In genomic region chr6:132733288-132733687, GRCh38 we compare ENCODE assay signal across 20 cellular contexts. TPM values are rescaled to one million over a fixed set of nuclear protein-coding genes. Genes with fewer than 3 reads are reported as not detected.
DNase-seq lines count a peak whose midpoint lies in the region; ATAC-seq and TF ChIP-seq lines count a peak whose summit lies in the region.
"Had no signal": no experiment of that assay in that cellular context is flagged by ENCODE, and none has a peak within 500 bp of the region (broad histone marks: within the 10 kb centered on the region; RNA-seq: fewer than 3 reads in every experiment).

No MANE protein-coding gene starts in this region.

- peaks cover 3% of the 10 kb centered on the region for H3K9me3 Mint-ChIP-seq in Calu3 (ENCODE audit: low read depth, unreplicated experiment)
- peaks cover 0 to 8% (median 3%) of the 10 kb centered on the region in 11 donors for H3K9me3 Mint-ChIP-seq in naive thymus-derived CD4-positive, alpha-beta T cell

- peak overlapping the region; percentile 53 for H3K27ac Mint-ChIP-seq in Calu3 (ENCODE audit: unreplicated experiment)
- no peak overlapping the region for H3K27ac Mint-ChIP-seq in naive thymus-derived CD4-positive, alpha-beta T cell
- H3K27ac Mint-ChIP-seq: CD8-positive, alpha-beta memory T cell; T-cell had no signal

- H3K4me3 ChIP-seq in naive thymus-derived CD4-positive, alpha-beta T cell (ENCODE audit: low read length): no peak overlapping the region
- H3K4me3 ChIP-seq: GM23248 had no signal

- no peak for TF ChIP-seq CTCF in Calu3 (IDR thresholded peaks at IDR 0.05; ENCODE audit: unreplicated experiment)

- H3K4me1 Mint-ChIP-seq in Calu3 (ENCODE audit: low read depth, unreplicated experiment): peaks cover 62% of the 10 kb centered on the region
- H3K4me1 Mint-ChIP-seq in naive thymus-derived CD4-positive, alpha-beta T cell: peaks cover 3 to 27% (median 13%) of the 10 kb centered on the region in 7 donors

- ATAC-seq in naive thymus-derived CD4-positive, alpha-beta T cell: peak; percentile 62
- ATAC-seq in GM21367 (IDR thresholded peaks at IDR 0.05; ENCODE audit: unreplicated experiment) (no peak), HG03045 (IDR thresholded peaks at IDR 0.05; ENCODE audit: unreplicated experiment) (no peak)
- ATAC-seq: T-cell had no signal

- no peak overlapping the region for H3K4me3 Mint-ChIP-seq in Calu3 (ENCODE audit: low read depth, unreplicated experiment)
- H3K4me3 Mint-ChIP-seq in naive thymus-derived CD4-positive, alpha-beta T cell: no peak overlapping the region
- H3K4me3 Mint-ChIP-seq: CD8-positive, alpha-beta memory T cell; T-cell had no signal

- no TSS peak for BruUV-seq in Calu3 (replicated peaks; lab: Mats Ljungman, UMichigan)

- CTCF ChIA-PET in Calu3 (lab: Charles Lee): no interaction called here
- CTCF ChIA-PET in naive thymus-derived CD4-positive, alpha-beta T cell (lab: Charles Lee): interaction anchor here (0.7 kb wide), 1 partner anchor 17 kb away, joined by 3 read pairs; no protein-coding TSS in a partner anchor

- H3K36me3 Mint-ChIP-seq in Calu3 (ENCODE audit: insufficient read depth, unreplicated experiment): peaks cover 19% of the 10 kb centered on the region
- H3K36me3 Mint-ChIP-seq in naive thymus-derived CD4-positive, alpha-beta T cell: peaks cover 3 to 7% (median 3%) of the 10 kb centered on the region in 5 donors
- H3K36me3 Mint-ChIP-seq: CD8-positive, alpha-beta memory T cell; T-cell had no signal

- in situ Hi-C loops in KBM-7 (cut with MboI; ENCODE audit: low pct_unique_long_range_greater_than_20kb, low sequenced_read_pairs): no loop called here

- no peak for DNase-seq in Calu3
- peak; percentile 43 for DNase-seq in KBM-7
- DNase-seq in amniotic epithelial cell (ENCODE audit: low read depth): peak; percentile 52
- no peak for DNase-seq in naive thymus-derived CD4-positive, alpha-beta T cell
- DNase-seq in ecto neural progenitor cell (ENCODE audit: low spot score): no peak
- DNase-seq: CD8-positive, alpha-beta memory T cell; GM23248; HCEC 1CT; NCI-H1048; NCI-H146; NCI-H510A treated with DMSO at 0.1 percent for 48 hours; NCI-H82; RPMI8226; SHP77 treated with DMSO at 0.1 percent for 48 hours; SK-N-SH; T-cell had no signal

- H3K4me1 ChIP-seq in naive thymus-derived CD4-positive, alpha-beta T cell (ENCODE audit: control insufficient read depth in 2 of 2, insufficient read depth in 2 of 2, low read length in 2 of 2): no peaks in the 10 kb centered on the region

- no peaks in the 10 kb centered on the region for H3K27me3 ChIP-seq in naive thymus-derived CD4-positive, alpha-beta T cell (ENCODE audit: control insufficient read depth in 2 of 2, insufficient read depth in 2 of 2, low read length in 2 of 2)
- H3K27me3 ChIP-seq: BLaER1 treated with 17β-estradiol and CSF1 and Interleukin-3, amounts not matched to agents 10 nM and 100 nM had no signal

- H3K27ac ChIP-seq in naive thymus-derived CD4-positive, alpha-beta T cell (ENCODE audit: low read depth, low read length): no peak overlapping the region
- H3K27ac ChIP-seq: GM23248, KMS-11 had no signal

- intact Hi-C loops in Calu3 (cut with micrococcal nuclease; ENCODE audit: unreplicated experiment): no loop called here
- intact Hi-C loops in naive thymus-derived CD4-positive, alpha-beta T cell (cut with micrococcal nuclease): no loop called here

- no peaks in the 10 kb centered on the region for H3K27me3 Mint-ChIP-seq in Calu3 (ENCODE audit: unreplicated experiment)
- peaks cover 0 to 19% (median 3%) of the 10 kb centered on the region in 5 donors for H3K27me3 Mint-ChIP-seq in naive thymus-derived CD4-positive, alpha-beta T cell

- POLR2A ChIA-PET in naive thymus-derived CD4-positive, alpha-beta T cell (lab: Charles Lee): interaction anchor here (0.8 kb wide), 1 partner anchor 8 kb away, joined by 3 read pairs; no protein-coding TSS in a partner anchor

- H3K36me3 ChIP-seq in naive thymus-derived CD4-positive, alpha-beta T cell (ENCODE audit: control insufficient read depth in 2 of 3, insufficient read depth in 3 of 3, low read length in 3 of 3): no peaks in the 10 kb centered on the region

- no peaks in the 10 kb centered on the region for H3K9me3 ChIP-seq in naive thymus-derived CD4-positive, alpha-beta T cell (ENCODE audit: control insufficient read depth in 2 of 3, low read length in 3 of 3)
- H3K9me3 ChIP-seq: SK-N-SH had no signal

RNA-seq across cellular contexts. Expression of gene VNN1, which starts 19.4 kb away (rescaled TPM):
- 12.4 and 13.3 TPM in 2 replicates for total RNA-seq in Calu3 (2022)
- total RNA-seq in naive thymus-derived CD4-positive, alpha-beta T cell: 1 to 10 TPM in 2 of 5 experiments, under 1 TPM in 1, not detected in 2; 0.11 to 8.4 (median 1.1) TPM
- polyA plus RNA-seq in naive thymus-derived CD4-positive, alpha-beta T cell: not detected
- total RNA-seq: CD8-positive, alpha-beta memory T cell; T-cell had no signal
- polyA plus RNA-seq: CD8-positive, alpha-beta memory T cell; SK-N-SH had no signal

RNA-seq across cellular contexts. Expression of gene VNN2, which starts 24.4 kb away (rescaled TPM):
- total RNA-seq in Calu3 (2022): 18.1 and 21.5 TPM in 2 replicates
- total RNA-seq in naive thymus-derived CD4-positive, alpha-beta T cell: 10 to 100 TPM in 4 of 5 experiments, 1 to 10 TPM in 1; 9.7 to 47.0 (median 32.1) TPM
- 10 to 100 TPM; 43.6 to 52.3 TPM for polyA plus RNA-seq in naive thymus-derived CD4-positive, alpha-beta T cell
- total RNA-seq: GM23248 had no signal
- polyA plus RNA-seq: SK-N-SH had no signal

Comparison
In these comparisons a context has a peak if more than half of its experiments do, and no peak if none do; other contexts are left out.
1. DNase-seq: peak in KBM-7 (single experiment) and amniotic epithelial cell (single experiment); none in Calu3 (single experiment), naive thymus-derived CD4-positive, alpha-beta T cell (0 of 9) and ecto neural progenitor cell (single experiment).